In genomic region chr16:2275476-2276450, GRCh38 we compare ENCODE assay signal across 1 cellular context.
TF ChIP-seq lines count a peak whose summit lies in the region.

No MANE protein-coding gene starts in this region.

TF ChIP-seq in IMR-90, 13 proteins besides CTCF, POLR2A, EP300 and RAD21:
- TF ChIP-seq USF2 (IDR thresholded peaks at IDR 0.05; ENCODE audit: low read depth, low read length): no peak
- no peak for TF ChIP-seq FOS (IDR thresholded peaks at IDR 0.05; ENCODE audit: low read depth, low read length)
